In genomic region chr11:19987243-19987870, GRCh38 we compare ENCODE assay signal across 16 cellular contexts.
DNase-seq lines count a peak whose midpoint lies in the region; ATAC-seq and TF ChIP-seq lines count a peak whose summit lies in the region.
"Had no signal": no experiment of that assay in that cellular context is flagged by ENCODE, and none has a peak within 500 bp of the region (broad histone marks: within the 10 kb centered on the region; RNA-seq: fewer than 3 reads in every experiment).

No MANE protein-coding gene starts in this region.

- TF ChIP-seq CTCF in coronary artery (IDR thresholded peaks at IDR 0.05), result no peak

- peaks cover 9 to 36% of the 10 kb centered on the region in 2 donors for H3K27me3 Mint-ChIP-seq in stimulated activated naive B cell treated with anti-CD40 and anti-IgM and Interleukin-4, amounts not matched to agents 10 μg/mL and 1 μg/mL and 100 μg/mL, for 72 hours

- ATAC-seq in stimulated activated naive B cell treated with anti-CD40 and anti-IgM and Interleukin-4, amounts not matched to agents 10 μg/mL and 1 μg/mL and 100 μg/mL, for 72 hours (replicated peaks), result no peak
- ATAC-seq in GM19455 (IDR thresholded peaks at IDR 0.05; ENCODE audit: unreplicated experiment) (no peak), HG02870 (IDR thresholded peaks at IDR 0.05; ENCODE audit: unreplicated experiment) (no peak), GM18868 (IDR thresholded peaks at IDR 0.05; ENCODE audit: unreplicated experiment) (no peak)
- ATAC-seq: HCT116; left colon; stimulated activated memory B cell treated with anti-CD40 and anti-IgM and Interleukin-4, amounts not matched to agents 10 μg/mL and 1 μg/mL and 100 μg/mL, for 72 hours had no signal

- H3K4me1 Mint-ChIP-seq in stimulated activated naive B cell treated with anti-CD40 and anti-IgM and Interleukin-4, amounts not matched to agents 10 μg/mL and 1 μg/mL and 100 μg/mL, for 72 hours, result peaks cover 13 to 18% of the 10 kb centered on the region in 2 donors

- DNase-seq in NCI-H526 treated with DMSO at 0.1 percent for 48 hours (lab: John Stamatoyannopoulos, UW), result peak; percentile 81
- no peak for DNase-seq in coronary artery (ENCODE audit: low spot score)
- DNase-seq in islet precursor cell, result peak; percentile 78
- no peak for DNase-seq in stimulated activated naive B cell treated with anti-CD40 and anti-IgM and Interleukin-4, amounts not matched to agents 10 μg/mL and 1 μg/mL and 100 μg/mL, for 72 hours
- DNase-seq in NCI-H187 treated with DMSO at 0.1 percent for 48 hours (lab: John Stamatoyannopoulos, UW), result no peak
- DNase-seq: activated effector memory CD4-positive, alpha-beta T cell treated with anti-CD3 and anti-CD28 coated beads, Interleukin-2, amount 50 U/mL, for 16 hours; DMS53; KG1; left colon; NCI-H1417; NCI-H2227 treated with DMSO at 0.1 percent for 48 hours had no signal

- H3K9me3 Mint-ChIP-seq in stimulated activated naive B cell treated with anti-CD40 and anti-IgM and Interleukin-4, amounts not matched to agents 10 μg/mL and 1 μg/mL and 100 μg/mL, for 72 hours, result no peaks in the 10 kb centered on the region
- H3K9me3 Mint-ChIP-seq: stimulated activated memory B cell treated with anti-CD40 and anti-IgM and Interleukin-4, amounts not matched to agents 10 μg/mL and 1 μg/mL and 100 μg/mL, for 72 hours had no signal

- H3K27ac ChIP-seq in coronary artery, result peak overlapping the region; percentile 28 to 31

- no peaks in the 10 kb centered on the region for H3K36me3 Mint-ChIP-seq in stimulated activated naive B cell treated with anti-CD40 and anti-IgM and Interleukin-4, amounts not matched to agents 10 μg/mL and 1 μg/mL and 100 μg/mL, for 72 hours
- H3K36me3 Mint-ChIP-seq: stimulated activated memory B cell treated with anti-CD40 and anti-IgM and Interleukin-4, amounts not matched to agents 10 μg/mL and 1 μg/mL and 100 μg/mL, for 72 hours had no signal

- H3K27ac Mint-ChIP-seq in stimulated activated naive B cell treated with anti-CD40 and anti-IgM and Interleukin-4, amounts not matched to agents 10 μg/mL and 1 μg/mL and 100 μg/mL, for 72 hours, result peak overlapping the region; percentile 44
- H3K27ac Mint-ChIP-seq: stimulated activated memory B cell treated with anti-CD40 and anti-IgM and Interleukin-4, amounts not matched to agents 10 μg/mL and 1 μg/mL and 100 μg/mL, for 72 hours had no signal

- H3K4me3 Mint-ChIP-seq in stimulated activated naive B cell treated with anti-CD40 and anti-IgM and Interleukin-4, amounts not matched to agents 10 μg/mL and 1 μg/mL and 100 μg/mL, for 72 hours, result no peak overlapping the region
- H3K4me3 Mint-ChIP-seq: stimulated activated memory B cell treated with anti-CD40 and anti-IgM and Interleukin-4, amounts not matched to agents 10 μg/mL and 1 μg/mL and 100 μg/mL, for 72 hours had no signal

- no peak overlapping the region for H3K4me3 ChIP-seq in coronary artery

Comparison
In these comparisons a context has a peak if more than half of its experiments do, and no peak if none do; other contexts are left out.
1. DNase-seq: peak in NCI-H526 treated with DMSO at 0.1 percent for 48 hours (single experiment) and islet precursor cell (single experiment); none in coronary artery (single experiment), stimulated activated naive B cell treated with anti-CD40 and anti-IgM and Interleukin-4, amounts not matched to agents 10 μg/mL and 1 μg/mL and 100 μg/mL, for 72 hours (single experiment) and NCI-H187 treated with DMSO at 0.1 percent for 48 hours (single experiment).